Comparison of ENCODE assay signal across 1 cellular context in the genomic region with DNA sequence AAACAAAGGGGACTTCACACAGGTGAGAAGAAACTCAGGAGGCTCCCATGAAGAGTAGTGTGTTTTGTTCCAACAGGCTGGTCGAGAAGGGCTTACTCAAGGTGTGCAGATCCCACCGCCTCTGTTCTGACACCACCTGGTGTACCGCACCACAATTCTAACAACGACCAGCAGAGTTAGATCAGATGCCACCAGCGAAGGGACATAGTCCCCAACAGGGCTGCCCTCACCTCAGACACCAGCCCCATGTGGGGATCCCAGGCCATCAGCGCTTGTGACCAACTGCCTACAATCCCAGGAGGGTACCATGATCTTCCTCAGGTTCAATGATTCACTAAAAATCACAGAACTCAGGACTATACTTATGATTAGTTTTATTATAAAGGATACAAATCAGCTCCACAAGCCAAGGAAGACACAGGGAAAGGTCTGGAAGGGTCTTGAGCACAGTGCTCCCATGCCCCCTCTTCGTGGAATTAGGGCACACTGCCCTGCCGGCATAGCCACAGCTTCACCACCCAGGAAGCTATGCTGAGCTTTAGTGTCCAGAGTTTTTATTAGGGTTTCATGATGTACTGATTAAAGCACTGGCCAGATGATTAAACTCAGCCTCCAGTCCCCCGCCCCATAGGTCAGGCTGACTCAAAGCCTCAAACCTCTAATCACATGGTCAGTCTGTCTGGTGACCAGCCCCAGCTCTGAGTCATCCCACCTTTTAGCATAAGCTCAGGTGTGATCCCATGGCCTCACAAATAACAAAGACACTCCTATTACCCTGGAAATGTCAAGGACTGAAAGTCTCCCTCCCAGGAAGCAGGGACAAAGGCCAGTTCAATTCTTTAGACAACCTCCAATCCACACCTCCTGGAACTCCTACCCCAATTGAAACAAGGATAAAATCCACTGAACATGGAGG.
TF ChIP-seq lines count a peak whose summit lies in the region.

No MANE protein-coding gene starts in this region.

TF ChIP-seq in endothelial cell of umbilical vein, 7 proteins besides CTCF, POLR2A, EP300 and RAD21:
- no peak for TF ChIP-seq POLR2AphosphoS5 (IDR thresholded peaks at IDR 0.05; ENCODE audit: insufficient read depth, low read depth, low read length)
- TF ChIP-seq FOS (IDR thresholded peaks at IDR 0.05; ENCODE audit: borderline replicate concordance, insufficient read depth, low read length), result no peak
- TF ChIP-seq, protein P1, sequence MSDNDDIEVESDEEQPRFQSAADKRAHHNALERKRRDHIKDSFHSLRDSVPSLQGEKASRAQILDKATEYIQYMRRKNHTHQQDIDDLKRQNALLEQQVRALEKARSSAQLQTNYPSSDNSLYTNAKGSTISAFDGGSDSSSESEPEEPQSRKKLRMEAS (IDR thresholded peaks at IDR 0.05; ENCODE audit: insufficient read depth, insufficient read length), result no peak
- no peak for TF ChIP-seq JUN (IDR thresholded peaks at IDR 0.05; ENCODE audit: borderline replicate concordance, insufficient read depth, insufficient read length, low read depth)
- no peak for TF ChIP-seq GATA2 (IDR thresholded peaks at IDR 0.05; ENCODE audit: insufficient read depth, insufficient read length, low read depth, low read length)
- TF ChIP-seq MYC (IDR thresholded peaks at IDR 0.05; ENCODE audit: low read depth, low read length), result no peak
- no peak for TF ChIP-seq EZH2 (IDR thresholded peaks at IDR 0.05; ENCODE audit: borderline replicate concordance, low read depth, low read length, severe bottlenecking)
